ENCODE assay signal across 25 cellular contexts in the genomic region with DNA sequence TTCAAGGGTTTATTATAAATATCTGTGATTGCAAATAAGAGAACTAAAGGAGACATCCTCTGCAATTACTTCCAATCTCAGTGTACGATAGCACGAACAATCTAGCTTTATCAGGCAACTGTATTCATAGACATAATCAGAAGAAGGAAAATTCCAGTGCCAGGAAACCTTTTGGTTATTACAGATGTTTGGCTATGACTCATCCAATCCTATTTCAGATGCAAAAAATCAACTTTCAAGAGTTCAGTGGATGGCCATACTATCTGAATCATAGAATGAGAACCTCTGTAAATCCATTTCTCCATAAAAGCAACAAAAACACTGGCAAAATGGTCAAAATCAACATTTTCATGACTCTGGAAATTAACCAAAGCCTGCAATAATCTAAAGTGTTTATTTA. TPM values are rescaled to one million over a fixed set of nuclear protein-coding genes. Genes with fewer than 3 reads are reported as not detected.
A peak's percentile ranks its signal among the peaks of the same experiment; 100 is the strongest.
DNase-seq lines count a peak whose midpoint lies in the region; TF ChIP-seq lines count a peak whose summit lies in the region.
"Had no signal": no experiment of that assay in that cellular context is flagged by ENCODE, and none has a peak within 500 bp of the region (broad histone marks: within the 10 kb centered on the region; RNA-seq: fewer than 3 reads in every experiment).

No MANE protein-coding gene starts in this region.

- no peak overlapping the region for H2AFZ ChIP-seq in GM23248
- H2AFZ ChIP-seq: neural progenitor cell had no signal

- 86 to 98% methylated on average over 2 of the region's 2 CpGs for WGBS in GM23248 (ENCODE audit: low coverage in 1 of 2, low lambda C conversion rate in 2 of 2, missing lambda C conversion rate in 2 of 2), 2 experiments
- 44 to 46% methylated on average over 2 of the region's 2 CpGs for WGBS in lower leg skin, 2 donors
- WGBS in prostate gland: 71% methylated on average over 2 of the region's 2 CpGs

- H3K9ac ChIP-seq in GM23248: no peak overlapping the region
- H3K9ac ChIP-seq: neural progenitor cell had no signal

- H3K9me2 ChIP-seq in GM23248 (ENCODE audit: insufficient read depth): no peaks in the 10 kb centered on the region

- H3K4me1 ChIP-seq in GM23248 (ENCODE audit: insufficient read depth) (peaks cover 6% of the 10 kb centered on the region; the same call in 1 of the 2 replicates), prostate gland (replicated peaks) (no peaks in the 10 kb centered on the region)
- H3K4me1 ChIP-seq: heart right ventricle had no signal

- no peaks in the 10 kb centered on the region for H4K20me1 ChIP-seq in GM23248 (ENCODE audit: insufficient read depth)

- H3K36me3 ChIP-seq in GM23248 (ENCODE audit: low read depth) (no peaks in the 10 kb centered on the region), prostate gland (no peaks in the 10 kb centered on the region)
- H3K36me3 ChIP-seq: heart right ventricle, neural progenitor cell had no signal

- H3K4me2 ChIP-seq in GM23248 (ENCODE audit: unreplicated experiment): no peak overlapping the region
- H3K4me2 ChIP-seq: neural progenitor cell had no signal

- H3K27me3 ChIP-seq in GM23248 (replicated peaks; ENCODE audit: insufficient read depth) (no peaks in the 10 kb centered on the region), prostate gland (replicated peaks; ENCODE audit: insufficient read depth) (no peaks in the 10 kb centered on the region)

- intact Hi-C loops in lower leg skin (cut with DNase I; ENCODE audit: low total_unique reads): no loop called here
- intact Hi-C loops in prostate gland (cut with DNase I): no loop called here

- in situ Hi-C loops in GM23248 (cut with MboI): no loop called here

- no peak overlapping the region for H3K4me3 ChIP-seq in GM23248
- H3K4me3 ChIP-seq in fibroblast of pulmonary artery (replicated peaks; ENCODE audit: low read depth, low read length): no peak overlapping the region
- H3K4me3 ChIP-seq in lower leg skin (ENCODE audit: low read depth, poor library complexity, severe bottlenecking): no peak overlapping the region
- no peak overlapping the region for H3K4me3 ChIP-seq in prostate gland
- H3K4me3 ChIP-seq: heart right ventricle, neural progenitor cell had no signal

- TF ChIP-seq CTCF in fibroblast of pulmonary artery (IDR thresholded peaks at IDR 0.05; ENCODE audit: low read length, missing control alignments): no peak
- TF ChIP-seq CTCF in lower leg skin (IDR thresholded peaks at IDR 0.05): no peak
- TF ChIP-seq CTCF in prostate gland (IDR thresholded peaks at IDR 0.05): no peak

- DNase-seq in GM23248 (peak; percentile 73), brain pericyte (ENCODE audit: low read depth, low spot score) (peak; percentile 10), fibroblast of pulmonary artery (ENCODE audit: low read depth) (peak; percentile 43), stromal cell of bone marrow (ENCODE audit: low read depth) (peak; percentile 72), NCI-H187 treated with DMSO at 0.1 percent for 48 hours (lab: John Stamatoyannopoulos, UW) (no peak), lower leg skin (ENCODE audit: low spot score in 2 of 2) (no peak), prostate gland (ENCODE audit: low spot score) (no peak)
- DNase-seq: activated CD4-positive, alpha-beta memory T cell treated with anti-CD3 and anti-CD28 coated beads, Interleukin-2, amount 10 ng/mL, durations not matched to agents 7 days and 5 days; activated CD8-positive, alpha-beta memory T cell treated with anti-CD3 and anti-CD28 coated beads, Interleukin-2, amount 50 U/mL, for 48 hours; activated naive CD4-positive, alpha-beta T cell treated with anti-CD3 and anti-CD28 coated beads, Interleukin-2, amount 10 ng/mL, durations not matched to agents 7 days and 5 days; AML-193; CD4-positive, alpha-beta T cell; central memory CD4-positive, alpha-beta T cell; dermis blood vessel endothelial cell; DMS153; foreskin melanocyte; H9; heart right ventricle; NCI-H1105 treated with DMSO at 0.1 percent for 48 hours; NCI-H2029 treated with DMSO at 0.1 percent for 48 hours; NCI-H69; RPMI8226; stimulated activated naive B cell treated with anti-CD40 and anti-IgM and Interleukin-4, amounts not matched to agents 10 μg/mL and 1 μg/mL and 100 μg/mL, for 72 hours; T-helper 1 cell had no signal

- TF ChIP-seq POLR2A in lower leg skin (IDR thresholded peaks at IDR 0.05) (no peak), prostate gland (IDR thresholded peaks at IDR 0.05) (no peak)

- H3K27ac ChIP-seq in GM23248 (no peak overlapping the region), prostate gland (no peak overlapping the region)
- H3K27ac ChIP-seq: heart right ventricle, neural progenitor cell had no signal

- H3K79me2 ChIP-seq in GM23248 (ENCODE audit: insufficient read depth): no peaks in the 10 kb centered on the region

- no peaks in the 10 kb centered on the region for H3K9me3 ChIP-seq in GM23248 (ENCODE audit: low read depth)
- H3K9me3 ChIP-seq in prostate gland: no peaks in the 10 kb centered on the region

- H3F3A ChIP-seq in GM23248 (ENCODE audit: insufficient read depth): no peaks in the 10 kb centered on the region

RNA-seq across cellular contexts. Expression of gene GAS1, which starts 37.9 kb away (rescaled TPM):
- total RNA-seq in GM23248 (2014; rRNA removed; shearing (Covaris generic)): 29.7 and 36.0 TPM in 2 replicates
- polyA plus RNA-seq in GM23248 (2016; fragmentation: Nextera tagmentation; extraction: Ambion mirVana): 8.1 and 10.7 TPM in 2 replicates
- 10 to 100 TPM; 45.5 to 80.3 (median 61.0) TPM for total RNA-seq in lower leg skin
- total RNA-seq in prostate gland: 10 to 100 TPM; 41.9 to 82.1 TPM

Comparison
In these comparisons a context has a peak if more than half of its experiments do, and no peak if none do; other contexts are left out.
1. DNase-seq: peak in GM23248 (single experiment), brain pericyte (single experiment), fibroblast of pulmonary artery (single experiment) and stromal cell of bone marrow (single experiment); none in NCI-H187 treated with DMSO at 0.1 percent for 48 hours (single experiment), lower leg skin (0 of 2) and prostate gland (single experiment).